ENCODE assay signal across 23 cellular contexts in genomic region chr1:164863056-164863455, GRCh38.
"Had no signal": no experiment of that assay in that cellular context is flagged by ENCODE, and none has a peak within 500 bp of the region (broad histone marks: within the 10 kb centered on the region; RNA-seq: fewer than 3 reads in every experiment).

No MANE protein-coding gene starts in this region.

- H3K4me3 Mint-ChIP-seq: naive thymus-derived CD8-positive, alpha-beta T cell; neural crest cell had no signal

- H3K36me3 Mint-ChIP-seq: naive thymus-derived CD8-positive, alpha-beta T cell had no signal

- H3K9me3 ChIP-seq: mucosa of descending colon, ovary, right atrium auricular region, sigmoid colon, stomach, thoracic aorta, transverse colon had no signal

- ATAC-seq: esophagus mucosa; heart right ventricle; left lobe of liver; mucosa of descending colon; naive thymus-derived CD8-positive, alpha-beta T cell had no signal

- H3K27me3 ChIP-seq: dorsolateral prefrontal cortex, heart right ventricle, ovary, right atrium auricular region, sigmoid colon, stomach, transverse colon had no signal

- H3K4me1 Mint-ChIP-seq: naive thymus-derived CD8-positive, alpha-beta T cell; neural crest cell had no signal

- H3K27ac Mint-ChIP-seq: naive thymus-derived CD8-positive, alpha-beta T cell had no signal

- H3K9me3 Mint-ChIP-seq: neural crest cell had no signal

- H3K36me3 ChIP-seq: heart right ventricle, ovary, right atrium auricular region, sigmoid colon, stomach, thoracic aorta, transverse colon had no signal

- H3K27ac ChIP-seq: dorsolateral prefrontal cortex, heart right ventricle, ovary, right atrium auricular region, sigmoid colon, skin epidermis, stomach, thoracic aorta, transverse colon had no signal

- H3K4me1 ChIP-seq: stomach, transverse colon had no signal

- H3K4me3 ChIP-seq: dorsolateral prefrontal cortex, heart right ventricle, mucosa of descending colon, ovary, right atrium auricular region, sigmoid colon, skin epidermis, stomach, thoracic aorta, transverse colon had no signal

- DNase-seq: cortex of kidney; dorsolateral prefrontal cortex; effector CD8-positive, alpha-beta T cell; heart right ventricle; hypothalamus; islet precursor cell; mammary epithelial cell; mucosa of descending colon; naive thymus-derived CD8-positive, alpha-beta T cell; nucleus accumbens; ovary; sigmoid colon; stimulated activated CD4-positive, alpha-beta T cell treated with anti-CD3 and anti-CD28 coated beads, Interleukin-2, amount 100 ng/mL, for 24 hours; stimulated activated naive CD4-positive, alpha-beta T cell; stomach; substantia nigra; transverse colon had no signal
